In the genomic region with DNA sequence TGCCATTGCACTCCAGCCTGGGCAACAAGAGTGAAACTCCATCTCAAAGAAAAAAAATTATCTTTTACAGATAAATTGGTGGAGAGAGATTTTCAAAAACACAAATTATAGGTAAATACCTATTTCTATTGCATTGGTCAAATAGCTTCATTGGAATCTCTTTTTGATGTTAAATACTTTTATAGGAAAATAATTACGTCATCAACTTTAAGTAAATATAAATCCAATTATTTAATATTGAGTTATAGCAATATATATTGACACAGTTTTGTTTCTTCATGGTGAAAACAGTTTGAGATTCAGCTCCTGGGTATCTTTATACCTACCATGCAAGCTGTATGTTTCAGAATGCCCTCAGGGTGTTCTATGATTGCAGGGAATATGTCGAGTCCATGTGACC, we compare ENCODE assay signal across 29 cellular contexts.
"Had no signal": no experiment of that assay in that cellular context is flagged by ENCODE, and none has a peak within 500 bp of the region (broad histone marks: within the 10 kb centered on the region; RNA-seq: fewer than 3 reads in every experiment).

No MANE protein-coding gene starts in this region.

- H3K4me1 ChIP-seq: adrenal gland had no signal

- H3K9me3 ChIP-seq: adrenal gland, esophagus squamous epithelium had no signal

- H3K4me3 ChIP-seq: adrenal gland, body of pancreas, esophagus squamous epithelium had no signal

- H3K27ac ChIP-seq: adrenal gland, body of pancreas, WERI-Rb-1 had no signal

- DNase-seq: activated B cell treated with CpG ODN at 0.5 μM for 24 hours; activated CD4-positive, alpha-beta T cell treated with anti-CD3 and anti-CD28 coated beads for 48 hours; activated CD4-positive, alpha-beta T cell treated with anti-CD3 and anti-CD28 coated beads, Interleukin-2, amount 50 U/mL, for 1 hour; activated CD4-positive, alpha-beta T cell treated with anti-CD3 and anti-CD28 coated beads, Interleukin-2, amount 50 U/mL, for 48 hours; activated CD8-positive, alpha-beta memory T cell treated with anti-CD3 and anti-CD28 coated beads for 24 hours; activated CD8-positive, alpha-beta T cell treated with anti-CD3 and anti-CD28 coated beads for 36 hours; activated effector memory CD4-positive, alpha-beta T cell treated with anti-CD3 and anti-CD28 coated beads, Interleukin-2, amount 50 U/mL, for 16 hours; activated naive CD4-positive, alpha-beta T cell treated with anti-CD3 and anti-CD28 coated beads for 36 hours; activated naive CD8-positive, alpha-beta T cell treated with anti-CD3 and anti-CD28 coated beads for 36 hours; activated naive CD8-positive, alpha-beta T cell treated with anti-CD3 and anti-CD28 coated beads, Interleukin-2, amount 50 U/mL, for 24 hours; activated T-cell treated with anti-CD3 and anti-CD28 coated beads, Interleukin-2, amount 50 U/mL, for 4 hours; adrenal gland; amygdala; aorta; body of pancreas; caudate nucleus; cortex of kidney; dermis blood vessel endothelial cell; effector CD4-positive, alpha-beta T cell; effector memory CD8-positive, alpha-beta T cell; esophagus squamous epithelium; head of caudate nucleus; T-helper 17 cell; T1000; WERI-Rb-1 had no signal

- H3K36me3 ChIP-seq: adrenal gland, WERI-Rb-1 had no signal

- ATAC-seq: activated CD4-positive, CD25-positive, alpha-beta regulatory T cell treated with anti-CD3 and anti-CD28 coated beads, Interleukin-2, amount 50 U/mL, for 24 hours; activated CD8-positive, alpha-beta T cell treated with anti-CD3 and anti-CD28 coated beads for 36 hours; activated naive CD8-positive, alpha-beta T cell treated with anti-CD3 and anti-CD28 coated beads, Interleukin-2, amount 50 U/mL, for 24 hours; activated T-cell treated with anti-CD3 and anti-CD28 coated beads, Interleukin-2, amount 50 U/mL, for 4 hours; activated T-helper 17 cell treated with anti-CD3 and anti-CD28 coated beads, Interleukin-2, amount 50 U/mL, for 72 hours; body of pancreas; effector memory CD8-positive, alpha-beta T cell; T-helper 17 cell had no signal

- H3K27me3 ChIP-seq: adrenal gland, body of pancreas, esophagus squamous epithelium had no signal

- FAIRE-seq: colon, frontal cortex had no signal
